In genomic region chr20:37123441-37123840, GRCh38 we compare ENCODE assay signal across 11 cellular contexts.
"Had no signal": no experiment of that assay in that cellular context is flagged by ENCODE, and none has a peak within 500 bp of the region (broad histone marks: within the 10 kb centered on the region; RNA-seq: fewer than 3 reads in every experiment).

No MANE protein-coding gene starts in this region.

- H3K4me3 Mint-ChIP-seq: activated naive CD4-positive, alpha-beta T cell treated with anti-CD3 and anti-CD28 coated beads for 36 hours; nephron had no signal

- ATAC-seq: left colon; stimulated activated naive CD8-positive, alpha-beta T cell treated with anti-CD3 and anti-CD28 coated beads, Interleukin-15, Interleukin-2, amounts not matched to agents 100 U/mL and 50 U/mL, for 24 hours had no signal

- H3K9me3 ChIP-seq: esophagus squamous epithelium had no signal

- H3K4me3 ChIP-seq: cardiac muscle cell, esophagus squamous epithelium had no signal

- H3K27ac ChIP-seq: cardiac muscle cell, esophagus squamous epithelium had no signal

- FAIRE-seq: colon, urothelium cell line had no signal

- H3K27me3 ChIP-seq: cardiac muscle cell, esophagus squamous epithelium had no signal

- H3K36me3 ChIP-seq: cardiac muscle cell, esophagus squamous epithelium had no signal

- H3K4me1 ChIP-seq: esophagus squamous epithelium had no signal

- H3K4me1 Mint-ChIP-seq: nephron had no signal

- DNase-seq: activated CD4-positive, alpha-beta T cell treated with anti-CD3 and anti-CD28 coated beads for 4 hours; activated naive CD4-positive, alpha-beta T cell treated with anti-CD3 and anti-CD28 coated beads for 36 hours; esophagus squamous epithelium; left colon; stimulated activated CD4-positive, alpha-beta T cell treated with anti-CD3 and anti-CD28 coated beads, Interleukin-4, amount 100 ng/mL, for 1 hour; stimulated activated CD8-positive, alpha-beta memory T cell treated with anti-CD3 and anti-CD28 coated beads, Interleukin-4, amount 100 ng/mL, for 48 hours; stimulated activated naive CD8-positive, alpha-beta T cell treated with anti-CD3 and anti-CD28 coated beads, Interleukin-15, Interleukin-2, amounts not matched to agents 100 U/mL and 50 U/mL, for 24 hours had no signal

- H3K27ac Mint-ChIP-seq: activated naive CD4-positive, alpha-beta T cell treated with anti-CD3 and anti-CD28 coated beads for 36 hours; nephron had no signal
